8 cellular contexts compared by ENCODE assay signal in genomic region chr6:14354919-14355572, GRCh38.
A peak's percentile ranks its signal among the peaks of the same experiment; 100 is the strongest.
DNase-seq lines count a peak whose midpoint lies in the region; TF ChIP-seq lines count a peak whose summit lies in the region.

No MANE protein-coding gene starts in this region.

- H3K4me3 ChIP-seq in SJSA1 (no peak overlapping the region), fibroblast of villous mesenchyme (ENCODE audit: low read depth, low read length) (no peak overlapping the region)
- no peak overlapping the region for H3K4me3 ChIP-seq in effector memory CD4-positive, alpha-beta T cell (ENCODE audit: insufficient read depth, low read depth, low read length, poor library complexity, severe bottlenecking)

- no peak overlapping the region for H3K27ac ChIP-seq in SJSA1
- H3K27ac ChIP-seq in effector memory CD4-positive, alpha-beta T cell (ENCODE audit: insufficient read depth, low read length, poor library complexity, severe bottlenecking) = no peak overlapping the region

- H3K27me3 ChIP-seq in SJSA1 (replicated peaks) = no peaks in the 10 kb centered on the region
- no peaks in the 10 kb centered on the region for H3K27me3 ChIP-seq in effector memory CD4-positive, alpha-beta T cell (replicated peaks; ENCODE audit: control insufficient read depth, insufficient read depth, low read length, poor library complexity, severe bottlenecking)

- H3K36me3 ChIP-seq in SJSA1 = no peaks in the 10 kb centered on the region
- no peaks in the 10 kb centered on the region for H3K36me3 ChIP-seq in effector memory CD4-positive, alpha-beta T cell (ENCODE audit: control insufficient read depth, insufficient read depth, low read length)

- H3K9me3 ChIP-seq in SJSA1 (replicated peaks) = 0 out of 2 replicates have a peak, but pooled peaks cover 2% of the 10 kb centered on the region
- H3K9me3 ChIP-seq in effector memory CD4-positive, alpha-beta T cell (ENCODE audit: control insufficient read depth, low read length) = no peaks in the 10 kb centered on the region

- H3K4me1 ChIP-seq in SJSA1 (replicated peaks) = no peaks in the 10 kb centered on the region
- H3K4me1 ChIP-seq in effector memory CD4-positive, alpha-beta T cell (ENCODE audit: control insufficient read depth, insufficient read depth, low read length, poor library complexity, severe bottlenecking) = no peaks in the 10 kb centered on the region

- peak; percentile 4 for DNase-seq in GOT3 (lab: John Stamatoyannopoulos, UW)
- peak; percentile 31 to 47 for DNase-seq in SJSA1 (ENCODE audit: low read depth in 1 of 2, low spot score in 2 of 2)
- peak; percentile 43 for DNase-seq in fibroblast of villous mesenchyme (ENCODE audit: low read depth)
- DNase-seq in stimulated activated CD4-positive, alpha-beta T cell treated with anti-CD3 and anti-CD28 coated beads, Interleukin-4, amount 100 ng/mL, for 24 hours = peak; percentile 36
- DNase-seq in effector memory CD4-positive, alpha-beta T cell = no peak
- no peak for DNase-seq in COLO829 (ENCODE audit: low spot score)
- no peak for DNase-seq in GM10266 (ENCODE audit: extremely low spot score)
- no peak for DNase-seq in NK-92 (lab: John Stamatoyannopoulos, UW; ENCODE audit: unreplicated experiment)

- TF ChIP-seq CTCF in fibroblast of villous mesenchyme (IDR thresholded peaks at IDR 0.05; ENCODE audit: insufficient read depth, low read depth, low read length) (no peak), GM10266 (IDR thresholded peaks at IDR 0.05; ENCODE audit: control insufficient read depth, insufficient read depth, low read depth, missing control alignments) (no peak)

Comparison
In these comparisons a context has a peak if more than half of its experiments do, and no peak if none do; other contexts are left out.
1. DNase-seq: peak in GOT3 (single experiment), SJSA1 (2 of 2), fibroblast of villous mesenchyme (single experiment) and stimulated activated CD4-positive, alpha-beta T cell treated with anti-CD3 and anti-CD28 coated beads, Interleukin-4, amount 100 ng/mL, for 24 hours (single experiment); none in effector memory CD4-positive, alpha-beta T cell (0 of 3), COLO829 (single experiment), GM10266 (single experiment) and NK-92 (single experiment).